In the genomic region with DNA sequence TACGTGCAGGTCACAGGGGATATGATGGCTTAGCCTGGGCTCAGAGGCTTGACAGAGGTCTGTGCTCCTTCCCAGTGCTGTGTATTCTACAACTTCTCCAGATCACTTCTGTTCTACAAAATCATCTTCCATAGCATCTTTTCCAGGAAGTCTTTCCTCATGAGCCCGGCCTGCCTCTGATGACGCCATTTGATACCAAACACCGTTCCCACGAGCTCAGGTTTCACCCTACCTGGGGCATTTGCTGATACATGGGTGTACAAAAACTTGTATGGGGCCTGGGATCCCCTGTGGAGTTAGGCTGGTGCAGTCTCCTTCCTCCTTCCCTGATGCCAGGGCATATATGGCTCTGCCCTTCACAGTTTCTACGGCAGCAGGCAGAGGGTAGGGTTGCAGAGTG, we compare ENCODE assay signal across 21 cellular contexts.
"Had no signal": no experiment of that assay in that cellular context is flagged by ENCODE, and none has a peak within 500 bp of the region (broad histone marks: within the 10 kb centered on the region; RNA-seq: fewer than 3 reads in every experiment).

No MANE protein-coding gene starts in this region.

- H3K27me3 Mint-ChIP-seq: activated CD4-positive, alpha-beta memory T cell treated with anti-CD3 and anti-CD28 coated beads for 36 hours had no signal

- H3K4me1 ChIP-seq: left ventricle myocardium inferior, sigmoid colon, stomach, suprapubic skin, tibial nerve had no signal

- H3K36me3 Mint-ChIP-seq: activated CD4-positive, alpha-beta memory T cell treated with anti-CD3 and anti-CD28 coated beads for 36 hours; immature natural killer cell; natural killer cell; stimulated activated memory B cell treated with anti-CD40 and anti-IgM and Interleukin-4, amounts not matched to agents 10 μg/mL and 1 μg/mL and 100 μg/mL, for 72 hours had no signal

- H3K4me2 ChIP-seq: smooth muscle cell had no signal

- DNase-seq: activated CD4-positive, alpha-beta memory T cell treated with anti-CD3 and anti-CD28 coated beads for 36 hours; activated CD4-positive, alpha-beta T cell treated with anti-CD3 and anti-CD28 coated beads for 48 hours; activated effector memory CD4-positive, alpha-beta T cell treated with Interleukin-2 at 50 U/mL for 16 hours; activated naive CD4-positive, alpha-beta T cell treated with anti-CD3 and anti-CD28 coated beads for 36 hours; activated naive CD8-positive, alpha-beta T cell treated with anti-CD3 and anti-CD28 coated beads, Interleukin-2, amount 50 U/mL, for 24 hours; activated T-cell treated with anti-CD3 and anti-CD28 coated beads, Interleukin-2, amount 50 U/mL, for 72 hours; cortex of kidney; immature natural killer cell; left ventricle myocardium inferior; midbrain; natural killer cell; retina; sigmoid colon; stimulated activated CD4-positive, alpha-beta T cell treated with anti-CD3 and anti-CD28 coated beads, Interleukin-15, amount 100 ng/mL, for 24 hours; stomach had no signal

- H3K4me3 ChIP-seq: cardiac muscle cell, left ventricle myocardium inferior, sigmoid colon, smooth muscle cell, stomach, suprapubic skin, tibial nerve had no signal

- H3K9me3 Mint-ChIP-seq: activated naive CD4-positive, alpha-beta T cell treated with anti-CD3 and anti-CD28 coated beads for 36 hours; activated naive CD8-positive, alpha-beta T cell treated with anti-CD3 and anti-CD28 coated beads, Interleukin-2, amount 50 U/mL, for 24 hours; immature natural killer cell had no signal

- H3K27me3 ChIP-seq: cardiac muscle cell, stomach, suprapubic skin, tibial nerve had no signal

- H3K4me1 Mint-ChIP-seq: activated naive CD8-positive, alpha-beta T cell treated with anti-CD3 and anti-CD28 coated beads, Interleukin-2, amount 50 U/mL, for 24 hours; immature natural killer cell; natural killer cell; stimulated activated memory B cell treated with anti-CD40 and anti-IgM and Interleukin-4, amounts not matched to agents 10 μg/mL and 1 μg/mL and 100 μg/mL, for 72 hours had no signal

- H3K27ac Mint-ChIP-seq: activated CD4-positive, alpha-beta memory T cell treated with anti-CD3 and anti-CD28 coated beads for 36 hours; activated naive CD4-positive, alpha-beta T cell treated with anti-CD3 and anti-CD28 coated beads for 36 hours; activated naive CD8-positive, alpha-beta T cell treated with anti-CD3 and anti-CD28 coated beads, Interleukin-2, amount 50 U/mL, for 24 hours; activated T-cell treated with anti-CD3 and anti-CD28 coated beads, Interleukin-2, amount 50 U/mL, for 72 hours; immature natural killer cell; natural killer cell; progenitor cell of endocrine pancreas; stimulated activated memory B cell treated with anti-CD40 and anti-IgM and Interleukin-4, amounts not matched to agents 10 μg/mL and 1 μg/mL and 100 μg/mL, for 72 hours had no signal

- H3K4me3 Mint-ChIP-seq: activated CD4-positive, alpha-beta memory T cell treated with anti-CD3 and anti-CD28 coated beads for 36 hours; activated naive CD4-positive, alpha-beta T cell treated with anti-CD3 and anti-CD28 coated beads for 36 hours; activated naive CD8-positive, alpha-beta T cell treated with anti-CD3 and anti-CD28 coated beads, Interleukin-2, amount 50 U/mL, for 24 hours; activated T-cell treated with anti-CD3 and anti-CD28 coated beads, Interleukin-2, amount 50 U/mL, for 72 hours; immature natural killer cell; natural killer cell; stimulated activated memory B cell treated with anti-CD40 and anti-IgM and Interleukin-4, amounts not matched to agents 10 μg/mL and 1 μg/mL and 100 μg/mL, for 72 hours had no signal

- H3K36me3 ChIP-seq: cardiac muscle cell, left ventricle myocardium inferior, sigmoid colon, stomach, suprapubic skin, tibial nerve had no signal

- H3K9me3 ChIP-seq: left ventricle myocardium inferior, sigmoid colon, stomach, suprapubic skin, tibial nerve had no signal

- H3K27ac ChIP-seq: cardiac muscle cell, left ventricle myocardium inferior, sigmoid colon, stomach, suprapubic skin, tibial nerve had no signal

- ATAC-seq: activated naive CD8-positive, alpha-beta T cell treated with anti-CD3 and anti-CD28 coated beads, Interleukin-2, amount 50 U/mL, for 24 hours; activated T-cell treated with anti-CD3 and anti-CD28 coated beads, Interleukin-2, amount 50 U/mL, for 72 hours; natural killer cell; stimulated activated memory B cell treated with anti-CD40 and anti-IgM and Interleukin-4, amounts not matched to agents 10 μg/mL and 1 μg/mL and 100 μg/mL, for 72 hours had no signal
